9 cellular contexts compared by ENCODE assay signal in the genomic region with DNA sequence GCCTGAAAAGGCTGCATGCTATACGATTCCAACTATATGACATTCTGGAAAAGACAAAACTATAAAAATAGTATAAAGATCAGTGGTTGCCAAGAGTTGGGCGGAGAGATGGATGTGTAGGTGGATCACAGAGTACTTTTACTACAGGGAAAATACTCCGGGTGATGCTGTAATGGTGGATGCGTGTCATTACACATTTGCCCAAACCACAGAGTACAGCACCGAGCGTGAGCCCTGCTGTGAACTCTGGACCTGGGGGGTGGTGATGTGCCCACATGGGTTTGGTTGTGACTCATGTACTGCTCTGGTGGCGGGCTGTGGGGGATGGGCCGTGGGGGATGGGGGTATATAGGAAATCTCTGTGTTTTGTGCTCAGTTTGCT.
DNase-seq lines count a peak whose midpoint lies in the region; ATAC-seq and TF ChIP-seq lines count a peak whose summit lies in the region.
"Had no signal": no experiment of that assay in that cellular context is flagged by ENCODE, and none has a peak within 500 bp of the region (broad histone marks: within the 10 kb centered on the region; RNA-seq: fewer than 3 reads in every experiment).

No MANE protein-coding gene starts in this region.

- DNase-seq in astrocyte of the hippocampus (ENCODE audit: low read depth, low spot score) (peak; percentile 84), dorsolateral prefrontal cortex (no peak), SW 1271 (lab: John Stamatoyannopoulos, UW) (no peak)
- peak; percentile 61 to 84 (median 74) for DNase-seq in stimulated activated CD4-positive, alpha-beta T cell treated with anti-CD3 and anti-CD28 coated beads, Interleukin-1b, Interleukin-23, amount 100 ng/mL, for 24 hours (ENCODE audit: low read depth in 4 of 4, low spot score in 1 of 4)

- no peaks in the 10 kb centered on the region for H3K36me3 Mint-ChIP-seq in T-helper 1 cell treated with Interleukin-12 subunit alpha and Interleukin-12 subunit beta and Interleukin-4 antibody, amounts not matched to agents 30 μg/mL and 1 μg/mL, for 36 hours (ENCODE audit: low read depth)

- peak overlapping the region; percentile 32 for H3K4me3 Mint-ChIP-seq in T-helper 1 cell treated with Interleukin-12 subunit alpha and Interleukin-12 subunit beta and Interleukin-4 antibody, amounts not matched to agents 30 μg/mL and 1 μg/mL, for 36 hours
- H3K4me3 Mint-ChIP-seq: neural crest cell had no signal

- intact Hi-C loops in dorsolateral prefrontal cortex (cut with DNase I), result no loop called here

- peak overlapping the region; percentile 83 for H3K27ac Mint-ChIP-seq in T-helper 1 cell treated with Interleukin-12 subunit alpha and Interleukin-12 subunit beta and Interleukin-4 antibody, amounts not matched to agents 30 μg/mL and 1 μg/mL, for 36 hours

- TF ChIP-seq CTCF in dorsolateral prefrontal cortex (IDR thresholded peaks at IDR 0.05 in 54 of 56, conservative IDR thresholded peaks at IDR 0.05 in 2 of 56; ENCODE audit: low read depth in 1 of 56, partially characterized antibody in 56 of 56), result peak in 1 of 56 donors; percentile 5

- peak overlapping the region in 1 of 59 donors; percentile 38 for H3K27ac ChIP-seq in dorsolateral prefrontal cortex

- H3K9me3 Mint-ChIP-seq in T-helper 1 cell treated with Interleukin-12 subunit alpha and Interleukin-12 subunit beta and Interleukin-4 antibody, amounts not matched to agents 30 μg/mL and 1 μg/mL, for 36 hours, result no peaks in the 10 kb centered on the region
- H3K9me3 Mint-ChIP-seq: neural crest cell had no signal

- H3K4me1 Mint-ChIP-seq in T-helper 1 cell treated with Interleukin-12 subunit alpha and Interleukin-12 subunit beta and Interleukin-4 antibody, amounts not matched to agents 30 μg/mL and 1 μg/mL, for 36 hours (ENCODE audit: low read depth), result peaks cover 28% of the 10 kb centered on the region

- no peaks in the 10 kb centered on the region for H3K27me3 Mint-ChIP-seq in T-helper 1 cell treated with Interleukin-12 subunit alpha and Interleukin-12 subunit beta and Interleukin-4 antibody, amounts not matched to agents 30 μg/mL and 1 μg/mL, for 36 hours (ENCODE audit: low read depth)

- no peak overlapping the region for H3K4me3 ChIP-seq in dorsolateral prefrontal cortex

- ATAC-seq in GM19023 (IDR thresholded peaks at IDR 0.05; ENCODE audit: unreplicated experiment), result peak; percentile 77
- ATAC-seq in HG03565 (IDR thresholded peaks at IDR 0.05; ENCODE audit: unreplicated experiment), result no peak
- no peak for ATAC-seq in GM18520 (IDR thresholded peaks at IDR 0.05; ENCODE audit: unreplicated experiment)

- H3K27me3 ChIP-seq in dorsolateral prefrontal cortex, result no peaks in the 10 kb centered on the region

Comparison
In these comparisons a context has a peak if more than half of its experiments do, and no peak if none do; other contexts are left out.
1. DNase-seq: peak in astrocyte of the hippocampus (single experiment) and stimulated activated CD4-positive, alpha-beta T cell treated with anti-CD3 and anti-CD28 coated beads, Interleukin-1b, Interleukin-23, amount 100 ng/mL, for 24 hours (4 of 4); none in dorsolateral prefrontal cortex (0 of 10) and SW 1271 (0 of 2).